Comparison of ENCODE assay signal across 7 cellular contexts in the genomic region with DNA sequence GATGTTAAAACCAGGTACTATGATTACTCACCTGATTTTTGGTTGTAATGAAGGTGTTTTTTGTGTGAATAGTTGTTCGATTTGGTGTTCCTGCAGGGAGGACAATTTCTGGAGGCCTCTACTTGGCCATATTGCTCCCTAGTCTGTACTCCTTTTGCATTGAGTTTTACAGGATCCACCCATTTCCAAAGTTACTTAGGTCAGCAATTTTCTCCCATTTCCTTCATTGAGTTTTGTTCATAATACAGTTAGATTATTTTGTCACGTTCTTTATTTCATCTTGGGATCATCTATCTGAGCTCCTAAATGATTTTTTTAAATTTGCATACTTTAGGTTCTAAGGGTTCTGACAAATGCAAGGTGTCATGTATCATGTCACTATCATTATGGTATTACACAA.
"Had no signal": no experiment of that assay in that cellular context is flagged by ENCODE, and none has a peak within 500 bp of the region (broad histone marks: within the 10 kb centered on the region; RNA-seq: fewer than 3 reads in every experiment).

No MANE protein-coding gene starts in this region.

- H3K36me3 Mint-ChIP-seq: IgD-negative memory B cell had no signal

- H3K4me3 Mint-ChIP-seq: H9, IgD-negative memory B cell had no signal

- H3K4me1 Mint-ChIP-seq: IgD-negative memory B cell had no signal

- H3K27ac Mint-ChIP-seq: H9, IgD-negative memory B cell had no signal

- FAIRE-seq: H54 had no signal

- H3K27ac ChIP-seq: HL-60 had no signal

- DNase-seq: GOT3, H9, HCEC 1CT, KG1 had no signal
